ENCODE assay signal across 30 cellular contexts in genomic region chr1:33501309-33501708, GRCh38.
"Had no signal": no experiment of that assay in that cellular context is flagged by ENCODE, and none has a peak within 500 bp of the region (broad histone marks: within the 10 kb centered on the region; RNA-seq: fewer than 3 reads in every experiment).

No MANE protein-coding gene starts in this region.

- ATAC-seq: activated CD4-positive, alpha-beta T cell treated with anti-CD3 and anti-CD28 coated beads for 36 hours; activated CD8-positive, alpha-beta memory T cell treated with anti-CD3 and anti-CD28 coated beads, Interleukin-2, amount 10 ng/mL, durations not matched to agents 7 days and 5 days; activated CD8-positive, alpha-beta T cell treated with anti-CD3 and anti-CD28 coated beads, Interleukin-2, amount 10 ng/mL, durations not matched to agents 7 days and 5 days; effector memory CD8-positive, alpha-beta T cell; gastroesophageal sphincter; left cardiac atrium; sciatic nerve; stimulated activated effector memory CD8-positive, alpha-beta T cell treated with anti-CD3 and anti-CD28 coated beads, Interleukin-12 subunit alpha, Interleukin-12 subunit beta, amount 100 ng/mL, for 72 hours had no signal

- H3K27me3 ChIP-seq: ascending aorta, cardiac muscle cell, colonic mucosa, gastroesophageal sphincter, hepatocyte, neutrophil had no signal

- H3K36me3 ChIP-seq: cardiac muscle cell, colonic mucosa, neutrophil, thoracic aorta had no signal

- H3K9me3 ChIP-seq: colonic mucosa, neutrophil, thoracic aorta had no signal

- H3K4me3 Mint-ChIP-seq: activated CD4-positive, alpha-beta T cell treated with anti-CD3 and anti-CD28 coated beads for 36 hours; activated CD8-positive, alpha-beta memory T cell treated with anti-CD3 and anti-CD28 coated beads, Interleukin-2, amount 10 ng/mL, durations not matched to agents 7 days and 5 days; activated CD8-positive, alpha-beta T cell treated with anti-CD3 and anti-CD28 coated beads, Interleukin-2, amount 10 ng/mL, durations not matched to agents 7 days and 5 days; activated naive CD4-positive, alpha-beta T cell treated with anti-CD3 and anti-CD28 coated beads for 36 hours; activated naive CD8-positive, alpha-beta T cell treated with anti-CD3 and anti-CD28 coated beads, Interleukin-2, amount 10 ng/mL, durations not matched to agents 7 days and 5 days; brain; effector memory CD8-positive, alpha-beta T cell; nephron progenitor cell; stimulated activated effector memory CD8-positive, alpha-beta T cell treated with anti-CD3 and anti-CD28 coated beads, Interleukin-12 subunit alpha, Interleukin-12 subunit beta, amount 100 ng/mL, for 72 hours; stimulated activated naive CD8-positive, alpha-beta T cell treated with anti-CD3 and anti-CD28 coated beads, Interleukin-15, Interleukin-2, amounts not matched to agents 100 ng/mL and 50 ng/mL, for 24 hours had no signal

- H3K4me1 ChIP-seq: ascending aorta, colonic mucosa, gastroesophageal sphincter had no signal

- H3K36me3 Mint-ChIP-seq: activated CD8-positive, alpha-beta memory T cell treated with anti-CD3 and anti-CD28 coated beads, Interleukin-2, amount 10 ng/mL, durations not matched to agents 7 days and 5 days; stimulated activated effector memory CD8-positive, alpha-beta T cell treated with anti-CD3 and anti-CD28 coated beads, Interleukin-12 subunit alpha, Interleukin-12 subunit beta, amount 100 ng/mL, for 72 hours had no signal

- H3K4me1 Mint-ChIP-seq: activated CD4-positive, alpha-beta T cell treated with anti-CD3 and anti-CD28 coated beads for 36 hours; activated CD8-positive, alpha-beta memory T cell treated with anti-CD3 and anti-CD28 coated beads, Interleukin-2, amount 10 ng/mL, durations not matched to agents 7 days and 5 days; activated naive CD8-positive, alpha-beta T cell treated with anti-CD3 and anti-CD28 coated beads, Interleukin-2, amount 10 ng/mL, durations not matched to agents 7 days and 5 days; brain; nephron progenitor cell; stimulated activated effector memory CD8-positive, alpha-beta T cell treated with anti-CD3 and anti-CD28 coated beads, Interleukin-12 subunit alpha, Interleukin-12 subunit beta, amount 100 ng/mL, for 72 hours had no signal

- H3K79me2 ChIP-seq: hepatocyte had no signal

- H3K27me3 Mint-ChIP-seq: activated CD4-positive, alpha-beta T cell treated with anti-CD3 and anti-CD28 coated beads for 36 hours; effector memory CD8-positive, alpha-beta T cell; progenitor cell of endocrine pancreas; stimulated activated naive CD8-positive, alpha-beta T cell treated with anti-CD3 and anti-CD28 coated beads, Interleukin-15, Interleukin-2, amounts not matched to agents 100 ng/mL and 50 ng/mL, for 24 hours had no signal

- FAIRE-seq: keratinocyte, urothelium cell line had no signal

- DNase-seq: activated CD4-positive, alpha-beta T cell treated with anti-CD3 and anti-CD28 coated beads for 36 hours; activated CD4-positive, CD25-positive, alpha-beta regulatory T cell; activated CD8-positive, alpha-beta memory T cell treated with anti-CD3 and anti-CD28 coated beads, Interleukin-2, amount 10 ng/mL, durations not matched to agents 7 days and 5 days; activated CD8-positive, alpha-beta T cell treated with anti-CD3 and anti-CD28 coated beads, Interleukin-2, amount 10 ng/mL, durations not matched to agents 7 days and 5 days; activated effector memory CD4-positive, alpha-beta T cell treated with Interleukin-2 at 50 U/mL for 16 hours; activated naive CD4-positive, alpha-beta T cell treated with anti-CD3 and anti-CD28 coated beads for 36 hours; activated naive CD8-positive, alpha-beta T cell treated with anti-CD3 and anti-CD28 coated beads, Interleukin-2, amount 10 ng/mL, durations not matched to agents 7 days and 5 days; cerebellar nuclear complex; colonic mucosa; effector memory CD8-positive, alpha-beta T cell; erythroblast; left cardiac atrium; mammary epithelial cell; nephron progenitor cell; stimulated activated CD4-positive, alpha-beta T cell treated with anti-CD3 and anti-CD28 coated beads, Interleukin-4, amount 100 ng/mL, for 24 hours; trophoblast cell had no signal

- H3K4me2 ChIP-seq: hepatocyte had no signal

- H3K4me3 ChIP-seq: ascending aorta, cardiac muscle cell, colonic mucosa, gastroesophageal sphincter, hepatocyte, skin epidermis, thoracic aorta had no signal

- H3K27ac ChIP-seq: ascending aorta, cardiac muscle cell, colonic mucosa, gastroesophageal sphincter, hepatocyte, neutrophil, skin epidermis, thoracic aorta had no signal

- H3K27ac Mint-ChIP-seq: activated CD4-positive, alpha-beta T cell treated with anti-CD3 and anti-CD28 coated beads for 36 hours; activated CD8-positive, alpha-beta memory T cell treated with anti-CD3 and anti-CD28 coated beads, Interleukin-2, amount 10 ng/mL, durations not matched to agents 7 days and 5 days; activated CD8-positive, alpha-beta T cell treated with anti-CD3 and anti-CD28 coated beads, Interleukin-2, amount 10 ng/mL, durations not matched to agents 7 days and 5 days; activated naive CD4-positive, alpha-beta T cell treated with anti-CD3 and anti-CD28 coated beads for 36 hours; activated naive CD8-positive, alpha-beta T cell treated with anti-CD3 and anti-CD28 coated beads, Interleukin-2, amount 10 ng/mL, durations not matched to agents 7 days and 5 days; brain; effector memory CD8-positive, alpha-beta T cell; nephron progenitor cell; progenitor cell of endocrine pancreas; stimulated activated effector memory CD8-positive, alpha-beta T cell treated with anti-CD3 and anti-CD28 coated beads, Interleukin-12 subunit alpha, Interleukin-12 subunit beta, amount 100 ng/mL, for 72 hours; stimulated activated naive CD8-positive, alpha-beta T cell treated with anti-CD3 and anti-CD28 coated beads, Interleukin-15, Interleukin-2, amounts not matched to agents 100 ng/mL and 50 ng/mL, for 24 hours had no signal
